1 cellular context compared by ENCODE assay signal in the genomic region with DNA sequence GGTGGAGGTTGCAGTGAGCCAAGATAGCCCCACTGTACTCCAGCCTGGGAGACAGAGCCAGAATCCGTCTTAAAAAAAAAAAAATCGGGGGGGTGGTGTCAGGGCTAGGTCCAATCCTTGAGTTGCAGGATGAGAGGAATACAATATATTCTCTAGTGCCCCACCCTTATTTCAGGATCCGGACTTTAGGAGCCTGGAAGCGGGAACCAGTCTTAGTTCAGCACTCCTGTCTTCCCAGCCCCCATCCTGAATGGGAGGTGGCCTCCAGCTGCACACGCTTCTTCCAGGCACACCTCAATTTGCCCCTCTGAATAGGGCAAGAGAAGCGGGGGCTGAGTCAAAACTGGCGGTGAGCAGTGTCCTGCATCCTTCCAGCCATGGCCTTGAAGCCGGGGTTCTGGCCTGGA.
A peak's percentile ranks its signal among the peaks of the same experiment; 100 is the strongest.
TF ChIP-seq lines count a peak whose summit lies in the region.

No MANE protein-coding gene starts in this region.

TF ChIP-seq in GM12878, 131 proteins besides CTCF, POLR2A, EP300 and RAD21:
- TF ChIP-seq SREBF2 (IDR thresholded peaks at IDR 0.05; ENCODE audit: low read length) (no peak), NRF1 (conservative IDR thresholded peaks at IDR 0.05; ENCODE audit: low read depth, low read length) (0 out of 2 replicates have a peak, but pooled peaks have one; percentile 3), RCOR1 (conservative IDR thresholded peaks at IDR 0.05; ENCODE audit: low read depth, low read length) (no peak), SMARCA5 (IDR thresholded peaks at IDR 0.05) (no peak), IRF5 (IDR thresholded peaks at IDR 0.05; ENCODE audit: borderline replicate concordance) (no peak), RAD51 (IDR thresholded peaks at IDR 0.05) (peak; percentile 78; the same call in 1 of the 2 replicates), BHLHE40 (IDR thresholded peaks at IDR 0.05; ENCODE audit: borderline replicate concordance in 1 of 2, low read depth in 2 of 2, low read length in 1 of 2) (peak in 1 of 2 experiments; percentile 72; a peak in 2 of 4 replicates)
- TF ChIP-seq, protein P1, sequence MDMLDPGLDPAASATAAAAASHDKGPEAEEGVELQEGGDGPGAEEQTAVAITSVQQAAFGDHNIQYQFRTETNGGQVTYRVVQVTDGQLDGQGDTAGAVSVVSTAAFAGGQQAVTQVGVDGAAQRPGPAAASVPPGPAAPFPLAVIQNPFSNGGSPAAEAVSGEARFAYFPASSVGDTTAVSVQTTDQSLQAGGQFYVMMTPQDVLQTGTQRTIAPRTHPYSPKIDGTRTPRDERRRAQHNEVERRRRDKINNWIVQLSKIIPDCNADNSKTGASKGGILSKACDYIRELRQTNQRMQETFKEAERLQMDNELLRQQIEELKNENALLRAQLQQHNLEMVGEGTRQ (IDR thresholded peaks at IDR 0.05; ENCODE audit: borderline replicate concordance, low read depth, low read length), result peak; percentile 57
